ENCODE assay signal across 8 cellular contexts in genomic region chr14:59188461-59189280, GRCh38. TPM values are rescaled to one million over a fixed set of nuclear protein-coding genes. Genes with fewer than 3 reads are reported as not detected.
DNase-seq lines count a peak whose midpoint lies in the region; ATAC-seq and TF ChIP-seq lines count a peak whose summit lies in the region.

Gene DAAM1 (plus strand): TSS chr14:59188667. CDS start chr14:59263478, 74,811 bp downstream.

- 0 out of 2 replicates have a peak within 1 kb of the TSS, but pooled peaks have one; percentile 10 for H3K4ac ChIP-seq in IMR-90 (ENCODE audit: low read depth, low read length)

- H3K4me3 ChIP-seq in IMR-90 (ENCODE audit: insufficient read depth, low read depth, low read length), result peak within 1 kb of the TSS; percentile 93
- H3K4me3 ChIP-seq in mucosa of rectum (ENCODE audit: low read length in 2 of 2), result peak within 1 kb of the TSS; percentile 94

- H3K14ac ChIP-seq in IMR-90 (replicated peaks; ENCODE audit: low read depth, low read length), result peak within 1 kb of the TSS; percentile 51

- dilution Hi-C loops in IMR-90 (cut with HindIII; ENCODE audit: low sequenced_read_pairs, unreplicated experiment), result no loop called here

- H3K27ac ChIP-seq in IMR-90 (ENCODE audit: insufficient read depth, low read length), result peak within 1 kb of the TSS; percentile 71
- H3K27ac ChIP-seq in epithelial cell of prostate, result peak within 1 kb of the TSS; percentile 84
- H3K27ac ChIP-seq in mucosa of rectum (ENCODE audit: low read depth in 2 of 2, low read length in 2 of 2), result peak within 1 kb of the TSS; percentile 96 to 98

- no peak within 1 kb of the TSS for H3K18ac ChIP-seq in IMR-90 (ENCODE audit: low read depth, low read length)

- H2BK120ac ChIP-seq in IMR-90 (ENCODE audit: low read depth, low read length), result peak within 1 kb of the TSS; percentile 32; the same call in 1 of the 2 replicates

- H2AK5ac ChIP-seq in IMR-90 (ENCODE audit: low read depth, low read length), result no peak within 1 kb of the TSS

- H3K9me3 ChIP-seq in IMR-90 (ENCODE audit: control insufficient read depth, insufficient read depth, low read length) (no peaks in the 10 kb centered on the region), mucosa of rectum (ENCODE audit: control insufficient read depth in 2 of 2, low read length in 2 of 2) (no peaks in the 10 kb centered on the region)

- peak within 1 kb of the TSS; percentile 21; the same call in 1 of the 2 replicates for H4K91ac ChIP-seq in IMR-90 (ENCODE audit: insufficient read depth, low read depth, low read length)

- peak; percentile 88 for ATAC-seq in GM21528 (IDR thresholded peaks at IDR 0.05; ENCODE audit: low FRiP score, unreplicated experiment)
- ATAC-seq in IMR-90 (ENCODE audit: low read depth), result peak; percentile 95

- H3K4me2 ChIP-seq in IMR-90 (ENCODE audit: low read depth, low read length), result peak within 1 kb of the TSS; percentile 98

- no peak within 1 kb of the TSS; the same call in 1 of the 2 replicates for H2BK20ac ChIP-seq in IMR-90 (ENCODE audit: low read depth, low read length)

- no peaks in the 10 kb centered on the region for H4K20me1 ChIP-seq in IMR-90 (ENCODE audit: insufficient read depth, low read length)

- H3K23ac ChIP-seq in IMR-90 (ENCODE audit: low read depth, low read length), result peak within 1 kb of the TSS; percentile 68

- intact Hi-C loops in IMR-90 (cut with micrococcal nuclease), result loop anchor here (2.0 kb wide), 3 partner anchors 60 to 250 kb away; no protein-coding TSS in a partner anchor

- TF ChIP-seq POLR2A in IMR-90 (IDR thresholded peaks at IDR 0.05; ENCODE audit: low read depth, low read length), result peak; percentile 72

- POLR2A ChIA-PET in IMR-90 (lab: Charles Lee; ENCODE audit: unreplicated experiment), result interaction anchor here (0.5 to 0.6 kb wide), 2 partner anchors 48 to 206 kb away, joined by 3 read pairs; no protein-coding TSS in a partner anchor

- peak within 1 kb of the TSS; percentile 99 for H2AFZ ChIP-seq in IMR-90 (replicated peaks; ENCODE audit: low read length, poor library complexity)

- H2AK9ac ChIP-seq in IMR-90 (replicated peaks; ENCODE audit: low read depth, low read length, poor library complexity), result peak within 1 kb of the TSS; percentile 76

- peaks cover 14 to 25% of the 10 kb centered on the region in 2 experiments; a peak in 3 of 4 replicates for H3K79me1 ChIP-seq in IMR-90 (ENCODE audit: low read depth in 1 of 2, low read length in 2 of 2)

- CTCF ChIA-PET in IMR-90 (lab: Yijun Ruan, JAX), result no interaction called here

- peaks cover 15% of the 10 kb centered on the region for H3K27me3 ChIP-seq in IMR-90 (ENCODE audit: control insufficient read depth, insufficient read depth, low read length)
- peaks cover 0 to 3% of the 10 kb centered on the region in 2 donors for H3K27me3 ChIP-seq in mucosa of rectum (ENCODE audit: control insufficient read depth in 2 of 2, insufficient read depth in 2 of 2, low read length in 2 of 2)

- in situ Hi-C loops in IMR-90 (cut with MboI; ENCODE audit: low sequenced_read_pairs), result no loop called here

- peak; percentile 9; the same call in 1 of the 2 replicates for TF ChIP-seq RAD21 in IMR-90 (IDR thresholded peaks at IDR 0.05; ENCODE audit: low read length)

- TF ChIP-seq CTCF in IMR-90 (conservative IDR thresholded peaks at IDR 0.05; ENCODE audit: low read depth, low read length), result no peak

- peaks cover 3% of the 10 kb centered on the region; the same call in 1 of the 2 replicates for H3K9me1 ChIP-seq in IMR-90 (ENCODE audit: insufficient read depth, low read length)

- no peak within 1 kb of the TSS for H4K5ac ChIP-seq in IMR-90 (ENCODE audit: low read depth, low read length)

- H3K36me3 ChIP-seq in IMR-90 (ENCODE audit: control insufficient read depth, insufficient read depth, low read length), result no peaks in the 10 kb centered on the region
- no peaks in the 10 kb centered on the region for H3K36me3 ChIP-seq in mucosa of rectum (ENCODE audit: control insufficient read depth in 2 of 2, insufficient read depth in 2 of 2, low read length in 2 of 2)

- DNase-seq in DMS 273 treated with DMSO at 0.1 percent for 48 hours (lab: John Stamatoyannopoulos, UW), result peak; percentile 95
- peak; percentile 98 for DNase-seq in IMR-90
- DNase-seq in OCI-M1 (lab: John Stamatoyannopoulos, UW), result peak; percentile 96
- DNase-seq in activated T-cell treated with anti-CD3 and anti-CD28 coated beads for 48 hours (ENCODE audit: low read depth), result peak; percentile 88
- DNase-seq in epithelial cell of prostate (ENCODE audit: low read depth, low spot score), result peak; percentile 96
- peak; percentile 94 for DNase-seq in stimulated activated CD8-positive, alpha-beta memory T cell treated with anti-CD3 and anti-CD28 coated beads, Interleukin-4, amount 100 ng/mL, for 48 hours

- no TSS peak for BruUV-seq in IMR-90 (replicated peaks; lab: Mats Ljungman, UMichigan)

- WGBS in IMR-90 (ENCODE audit: extremely low coverage in 2 of 2, insufficient read length in 1 of 2), 2 experiments, result 0% methylated on average over 18 of the region's 68 CpGs; no CpG with 5 or more reads in 1 of the 2 experiments

- peak within 1 kb of the TSS in 1 of 2 experiments; percentile 42; a peak in 1 of 4 replicates for H4K8ac ChIP-seq in IMR-90 (ENCODE audit: low read depth in 2 of 2, low read length in 2 of 2)

- peak within 1 kb of the TSS; percentile 59 for H2BK5ac ChIP-seq in IMR-90 (ENCODE audit: low read depth, low read length, poor library complexity, severe bottlenecking)

- peaks cover 4% of the 10 kb centered on the region for H3K4me1 ChIP-seq in IMR-90 (ENCODE audit: control insufficient read depth, insufficient read depth, low read length)
- H3K4me1 ChIP-seq in mucosa of rectum (ENCODE audit: control insufficient read depth in 2 of 2, insufficient read depth in 2 of 2, low read length in 2 of 2), result peaks cover 13 to 14% of the 10 kb centered on the region in 2 donors

- H3K9ac ChIP-seq in IMR-90 (ENCODE audit: low read depth, low read length) (peak within 1 kb of the TSS; percentile 68), mucosa of rectum (ENCODE audit: low read depth in 1 of 2, low read length in 2 of 2) (peak within 1 kb of the TSS; percentile 91 to 94)

- 0 out of 2 replicates have a peak within 1 kb of the TSS, but pooled peaks have one; percentile 0 for H3K56ac ChIP-seq in IMR-90 (ENCODE audit: extremely low read depth, insufficient read depth, low read length)

- H2BK15ac ChIP-seq in IMR-90 (ENCODE audit: low read depth, low read length), result no peak within 1 kb of the TSS

TF ChIP-seq in IMR-90, 13 proteins besides CTCF, POLR2A, EP300 and RAD21:
- TF ChIP-seq CHD1 (IDR thresholded peaks at IDR 0.05; ENCODE audit: low read depth, low read length) (no peak), USF2 (IDR thresholded peaks at IDR 0.05; ENCODE audit: low read depth, low read length) (no peak; the same call in 1 of the 2 replicates), ELK1 (IDR thresholded peaks at IDR 0.05; ENCODE audit: borderline replicate concordance, low read depth, low read length) (no peak), MAFK (IDR thresholded peaks at IDR 0.05; ENCODE audit: low read depth, low read length) (no peak), BHLHE40 (IDR thresholded peaks at IDR 0.05; ENCODE audit: low read depth, low read length) (no peak), RCOR1 (IDR thresholded peaks at IDR 0.05; ENCODE audit: insufficient replicate concordance, low read length) (no peak), MXI1 (IDR thresholded peaks at IDR 0.05; ENCODE audit: borderline replicate concordance, low read depth, low read length) (0 out of 2 replicates have a peak, but pooled peaks have one; percentile 52), FOS (IDR thresholded peaks at IDR 0.05; ENCODE audit: low read depth, low read length) (no peak), MAZ (IDR thresholded peaks at IDR 0.05; ENCODE audit: borderline replicate concordance, low read depth, low read length) (no peak), SMC3 (IDR thresholded peaks at IDR 0.05; ENCODE audit: low read depth, low read length) (no peak), CEBPB (IDR thresholded peaks at IDR 0.05; ENCODE audit: low read depth, low read length) (peak; percentile 23; the same call in 1 of the 2 replicates)

RNA-seq across cellular contexts. Expression of gene DAAM1, which starts in this region (rescaled TPM):
- total RNA-seq in IMR-90 (2012; rRNA removed), result 5.4 and 10.3 TPM in 2 replicates
- 3.5 and 4.8 TPM in 2 replicates for polyA plus RNA-seq in IMR-90 (2012; rRNA removed)
- polyA plus RNA-seq in IMR-90 (2012; cell fraction: cytosol; rRNA removed), result 0.53 and 1.7 TPM in 2 replicates
- polyA plus RNA-seq in IMR-90 (2012; cell fraction: nucleus; rRNA removed; ENCODE audit: low replicate concordance), result 1.3 and 12.2 TPM in 2 replicates

Comparison
In these comparisons a context has a peak if more than half of its experiments do, and no peak if none do; other contexts are left out.
1. Peak in every context shown above with its lines: DNase-seq, ATAC-seq, H3K4me3 ChIP-seq and H3K27ac ChIP-seq.